8 cellular contexts compared by ENCODE assay signal in the genomic region with DNA sequence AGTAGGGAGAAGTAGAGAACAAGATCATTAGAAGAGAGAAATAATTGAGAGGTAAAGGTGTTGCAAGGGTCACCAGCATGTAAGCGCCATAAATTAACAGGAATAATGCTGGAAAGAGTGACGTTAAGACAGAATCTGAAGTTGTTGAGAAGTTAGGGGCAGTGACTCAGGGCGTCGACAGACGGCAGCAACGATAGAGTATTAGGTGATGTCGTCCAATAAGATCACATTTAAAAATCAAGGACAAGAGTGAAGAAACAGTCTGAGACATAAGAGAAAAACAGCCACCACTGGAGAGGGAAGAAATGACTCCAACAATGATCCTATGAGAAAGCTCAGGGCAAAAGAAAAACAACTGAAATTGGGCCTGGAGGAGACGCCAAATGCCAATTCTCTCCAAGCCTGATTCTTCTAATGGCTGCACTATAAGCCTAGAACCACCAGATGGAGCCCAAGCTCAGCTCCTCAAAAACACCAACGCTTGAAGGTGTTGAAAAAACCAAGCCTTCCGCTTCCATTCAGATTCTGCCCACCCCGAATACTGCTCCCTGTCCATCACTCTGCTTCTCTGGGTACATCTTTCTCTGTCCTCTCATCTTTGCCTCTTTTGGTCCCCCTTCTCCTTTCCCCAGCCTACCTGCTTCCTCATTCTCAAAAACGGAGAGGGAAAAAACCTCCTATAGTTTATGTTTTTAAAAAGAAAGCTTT.
DNase-seq lines count a peak whose midpoint lies in the region; ATAC-seq and TF ChIP-seq lines count a peak whose summit lies in the region.

No MANE protein-coding gene starts in this region.

- H3K36me3 ChIP-seq in SK-N-SH (replicated peaks in 1 of 2; ENCODE audit: control insufficient read depth in 1 of 2, insufficient read depth in 2 of 2, low read length in 1 of 2): peaks cover 13 to 38% of the 10 kb centered on the region in 2 experiments
- peaks cover 4 to 11% of the 10 kb centered on the region in 2 experiments for H3K36me3 ChIP-seq in trophoblast cell (ENCODE audit: control insufficient read depth in 1 of 2, insufficient read depth in 2 of 2, low read length in 2 of 2)

- H3K79me2 ChIP-seq in SK-N-SH (ENCODE audit: insufficient read depth): peaks cover 73% of the 10 kb centered on the region
- no peaks in the 10 kb centered on the region for H3K79me2 ChIP-seq in trophoblast cell (ENCODE audit: control insufficient read depth, insufficient read depth, low read length, poor library complexity)

- H2AFZ ChIP-seq in SK-N-SH (ENCODE audit: low read depth) (no peak overlapping the region), trophoblast cell (ENCODE audit: insufficient read depth, low read length, poor library complexity) (no peak overlapping the region)

- H3K4me3 ChIP-seq in SK-N-SH (ENCODE audit: low read depth in 2 of 2, low read length in 1 of 2) (peak overlapping the region in 1 of 2 experiments; percentile 25; a peak in 1 of 4 replicates), trophoblast cell (ENCODE audit: low read depth, low read length) (no peak overlapping the region)

- no peak for TF ChIP-seq EP300 in SK-N-SH (IDR thresholded peaks at IDR 0.05; ENCODE audit: borderline replicate concordance in 1 of 2, low read depth in 1 of 2, low read length in 1 of 2)

- TF ChIP-seq CTCF in SK-N-SH (IDR thresholded peaks at IDR 0.05): peak; percentile 91

- 49% methylated on average over 12 of the region's 12 CpGs for WGBS in SK-N-SH (ENCODE audit: low lambda C conversion rate)
- no CpG with 5 or more reads among the region's 12 CpGs for WGBS in trophoblast cell (ENCODE audit: extremely low coverage, insufficient coverage, insufficient read length)

- peaks cover 9 to 46% of the 10 kb centered on the region in 2 experiments for H3K4me1 ChIP-seq in SK-N-SH (ENCODE audit: control insufficient read depth in 1 of 2, insufficient read depth in 2 of 2, low read depth in 1 of 2, low read length in 1 of 2)
- H3K4me1 ChIP-seq in trophoblast cell (ENCODE audit: control insufficient read depth in 1 of 2, insufficient read depth in 2 of 2, low read length in 2 of 2): peaks cover 10 to 17% of the 10 kb centered on the region in 2 experiments

- no peak overlapping the region for H3K14ac ChIP-seq in trophoblast cell (ENCODE audit: low read length)

- CTCF ChIA-PET in SK-N-SH (lab: Yijun Ruan, JAX): interaction anchor here (0.6 to 13.1 kb wide), 46 partner anchors 10 to 441 kb away, joined by 3 to 419 read pairs (median 5); a partner anchor contains a TSS

- no peak overlapping the region for H4K12ac ChIP-seq in trophoblast cell (ENCODE audit: low read depth, low read length)

- no peak overlapping the region for H2BK5ac ChIP-seq in trophoblast cell (ENCODE audit: low read depth, low read length, poor library complexity)

- H3K4me2 ChIP-seq in SK-N-SH: no peak overlapping the region
- no peak overlapping the region for H3K4me2 ChIP-seq in trophoblast cell (ENCODE audit: low read length)

- H2AK5ac ChIP-seq in trophoblast cell (ENCODE audit: low read length): no peak overlapping the region

- H3K9me2 ChIP-seq in SK-N-SH: no peaks in the 10 kb centered on the region

- no peak overlapping the region for H3K23ac ChIP-seq in trophoblast cell (ENCODE audit: low read length)

- H3K9me3 ChIP-seq in SK-N-SH (no peaks in the 10 kb centered on the region), trophoblast cell (ENCODE audit: insufficient read depth, low read depth, low read length) (no peaks in the 10 kb centered on the region)

- ATAC-seq in HG02798 (IDR thresholded peaks at IDR 0.05; ENCODE audit: poor library complexity, unreplicated experiment) (no peak), HG02973 (IDR thresholded peaks at IDR 0.05; ENCODE audit: unreplicated experiment) (no peak)

- peaks cover 42% of the 10 kb centered on the region for H3F3A ChIP-seq in SK-N-SH (replicated peaks; ENCODE audit: insufficient read depth)

- DNase-seq in EL: peak; percentile 80
- peak; percentile 46 for DNase-seq in MV-4-11 (lab: John Stamatoyannopoulos, UW)
- DNase-seq in SK-N-SH: peak; percentile 63
- DNase-seq in activated naive CD4-positive, alpha-beta T cell treated with anti-CD3 and anti-CD28 coated beads, Interleukin-2, amount 50 U/mL, for 16 hours: peak; percentile 58
- DNase-seq in glomerular visceral epithelial cell (ENCODE audit: extremely low spot score): peak; percentile 78
- peak; percentile 73 to 86 for DNase-seq in trophoblast cell

- no peak overlapping the region for H3K4ac ChIP-seq in trophoblast cell (ENCODE audit: low read depth, low read length)

- peaks cover 1% of the 10 kb centered on the region for H3K79me1 ChIP-seq in trophoblast cell (ENCODE audit: low read length)

- H3K9ac ChIP-seq in SK-N-SH: no peak overlapping the region
- H3K9ac ChIP-seq in trophoblast cell (ENCODE audit: low read length): no peak overlapping the region

- H2BK120ac ChIP-seq in trophoblast cell (ENCODE audit: insufficient read depth, low read length, poor library complexity): no peak overlapping the region

- H4K8ac ChIP-seq in trophoblast cell (ENCODE audit: low read depth, low read length): no peak overlapping the region

- H4K20me1 ChIP-seq in SK-N-SH (ENCODE audit: insufficient read depth): peaks cover 25% of the 10 kb centered on the region

- no peak overlapping the region for H4K91ac ChIP-seq in trophoblast cell (ENCODE audit: low read depth, low read length)

- no peaks in the 10 kb centered on the region for H3K27me3 ChIP-seq in SK-N-SH (ENCODE audit: insufficient read depth)
- H3K27me3 ChIP-seq in trophoblast cell (ENCODE audit: insufficient read depth, low read length): no peaks in the 10 kb centered on the region

- POLR2A ChIA-PET in SK-N-SH (lab: Yijun Ruan, JAX): no interaction called here

- no peak overlapping the region for H3K18ac ChIP-seq in trophoblast cell (ENCODE audit: low read length)

- H3K27ac ChIP-seq in SK-N-SH (ENCODE audit: low read depth in 2 of 2, low read length in 1 of 2): peak overlapping the region in 1 of 2 experiments; percentile 82; a peak in 2 of 4 replicates
- H3K27ac ChIP-seq in trophoblast cell (ENCODE audit: low read depth, low read length): no peak overlapping the region

- TF ChIP-seq RAD21 in SK-N-SH (IDR thresholded peaks at IDR 0.05; ENCODE audit: low read length): peak; percentile 97

- no peak overlapping the region for H2BK12ac ChIP-seq in trophoblast cell (ENCODE audit: low read length)

TF ChIP-seq in SK-N-SH, 30 proteins besides CTCF, POLR2A, EP300 and RAD21:
- TF ChIP-seq SMC3 (IDR thresholded peaks at IDR 0.05; ENCODE audit: low read depth, low read length) (peak; percentile 97), TCF12 (IDR thresholded peaks at IDR 0.05) (no peak), GABPA (IDR thresholded peaks at IDR 0.05; ENCODE audit: low read depth) (no peak)
- TF ChIP-seq, protein P1, sequence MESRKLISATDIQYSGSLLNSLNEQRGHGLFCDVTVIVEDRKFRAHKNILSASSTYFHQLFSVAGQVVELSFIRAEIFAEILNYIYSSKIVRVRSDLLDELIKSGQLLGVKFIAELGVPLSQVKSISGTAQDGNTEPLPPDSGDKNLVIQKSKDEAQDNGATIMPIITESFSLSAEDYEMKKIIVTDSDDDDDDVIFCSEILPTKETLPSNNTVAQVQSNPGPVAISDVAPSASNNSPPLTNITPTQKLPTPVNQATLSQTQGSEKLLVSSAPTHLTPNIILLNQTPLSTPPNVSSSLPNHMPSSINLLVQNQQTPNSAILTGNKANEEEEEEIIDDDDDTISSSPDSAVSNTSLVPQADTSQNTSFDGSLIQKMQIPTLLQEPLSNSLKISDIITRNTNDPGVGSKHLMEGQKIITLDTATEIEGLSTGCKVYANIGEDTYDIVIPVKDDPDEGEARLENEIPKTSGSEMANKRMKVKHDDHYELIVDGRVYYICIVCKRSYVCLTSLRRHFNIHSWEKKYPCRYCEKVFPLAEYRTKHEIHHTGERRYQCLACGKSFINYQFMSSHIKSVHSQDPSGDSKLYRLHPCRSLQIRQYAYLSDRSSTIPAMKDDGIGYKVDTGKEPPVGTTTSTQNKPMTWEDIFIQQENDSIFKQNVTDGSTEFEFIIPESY (IDR thresholded peaks at IDR 0.05; ENCODE audit: borderline replicate concordance, low read depth): no peak
